9 cellular contexts compared by ENCODE assay signal in genomic region chr1:185058886-185059285, GRCh38.
"Had no signal": no experiment of that assay in that cellular context is flagged by ENCODE, and none has a peak within 500 bp of the region (broad histone marks: within the 10 kb centered on the region; RNA-seq: fewer than 3 reads in every experiment).

No MANE protein-coding gene starts in this region.

- DNase-seq: activated CD4-positive, alpha-beta memory T cell treated with anti-CD3 and anti-CD28 coated beads, Interleukin-2, amount 10 ng/mL, durations not matched to agents 7 days and 5 days; activated CD8-positive, alpha-beta memory T cell treated with anti-CD3 and anti-CD28 coated beads, Interleukin-2, amount 50 U/mL, for 4 hours; activated naive CD4-positive, alpha-beta T cell treated with Interleukin-2 at 50 U/mL for 16 hours; islet precursor cell; retina; trophoblast cell had no signal

- H3K4me3 Mint-ChIP-seq: activated CD4-positive, alpha-beta memory T cell treated with anti-CD3 and anti-CD28 coated beads, Interleukin-2, amount 10 ng/mL, durations not matched to agents 7 days and 5 days; stimulated activated memory B cell treated with anti-CD40 and anti-IgM and Interleukin-4, amounts not matched to agents 10 μg/mL and 1 μg/mL and 100 μg/mL, for 72 hours had no signal

- H3K36me3 ChIP-seq: cardiac muscle cell had no signal

- ATAC-seq: stimulated activated memory B cell treated with anti-CD40 and anti-IgM and Interleukin-4, amounts not matched to agents 10 μg/mL and 1 μg/mL and 100 μg/mL, for 72 hours had no signal

- H3K27me3 Mint-ChIP-seq: activated CD4-positive, alpha-beta memory T cell treated with anti-CD3 and anti-CD28 coated beads, Interleukin-2, amount 10 ng/mL, durations not matched to agents 7 days and 5 days; stimulated activated memory B cell treated with anti-CD40 and anti-IgM and Interleukin-4, amounts not matched to agents 10 μg/mL and 1 μg/mL and 100 μg/mL, for 72 hours had no signal

- H3K27me3 ChIP-seq: cardiac muscle cell had no signal

- H3K9me3 Mint-ChIP-seq: activated CD4-positive, alpha-beta memory T cell treated with anti-CD3 and anti-CD28 coated beads, Interleukin-2, amount 10 ng/mL, durations not matched to agents 7 days and 5 days; stimulated activated memory B cell treated with anti-CD40 and anti-IgM and Interleukin-4, amounts not matched to agents 10 μg/mL and 1 μg/mL and 100 μg/mL, for 72 hours had no signal

- H3K27ac Mint-ChIP-seq: activated CD4-positive, alpha-beta memory T cell treated with anti-CD3 and anti-CD28 coated beads, Interleukin-2, amount 10 ng/mL, durations not matched to agents 7 days and 5 days had no signal

- H3K27ac ChIP-seq: cardiac muscle cell, VCaP had no signal

- H3K4me3 ChIP-seq: cardiac muscle cell had no signal
